ENCODE assay signal across 9 cellular contexts in genomic region chr5:178115136-178115834, GRCh38. TPM values are rescaled to one million over a fixed set of nuclear protein-coding genes. Genes with fewer than 3 reads are reported as not detected.
DNase-seq lines count a peak whose midpoint lies in the region; ATAC-seq lines count a peak whose summit lies in the region.
"Had no signal": no experiment of that assay in that cellular context is flagged by ENCODE, and none has a peak within 500 bp of the region (broad histone marks: within the 10 kb centered on the region; RNA-seq: fewer than 3 reads in every experiment).

No MANE protein-coding gene starts in this region.

- no peaks in the 10 kb centered on the region for H3K9me2 ChIP-seq in Karpas-422 (replicated peaks; ENCODE audit: insufficient read depth, low read length)

- ATAC-seq in GM19455 (IDR thresholded peaks at IDR 0.05; ENCODE audit: unreplicated experiment) (no peak), GM18520 (IDR thresholded peaks at IDR 0.05; ENCODE audit: unreplicated experiment) (no peak)

- H3K9me3 ChIP-seq in Karpas-422 (ENCODE audit: low read length) (no peaks in the 10 kb centered on the region), ectodermal cell (ENCODE audit: control insufficient read depth, low read length) (no peaks in the 10 kb centered on the region), neuron (ENCODE audit: low read length) (no peaks in the 10 kb centered on the region)

- 4 to 7% methylated on average over 13 of the region's 13 CpGs for WGBS in ectodermal cell, 2 experiments

- H4K20me1 ChIP-seq in Karpas-422 (ENCODE audit: insufficient read depth, low read depth, low read length), result no peaks in the 10 kb centered on the region

- H3K4me3 ChIP-seq in GM08714 (ENCODE audit: low read length), result peak overlapping the region; percentile 54; the same call in 1 of the 2 replicates
- H3K4me3 ChIP-seq in Karpas-422 (ENCODE audit: low read length), result no peak overlapping the region
- H3K4me3 ChIP-seq in ectodermal cell (ENCODE audit: insufficient read depth, low read depth, low read length), result peak overlapping the region; percentile 80
- H3K4me3 ChIP-seq in neuron (ENCODE audit: low read length), result peak overlapping the region; percentile 73

- no peaks in the 10 kb centered on the region for H3K79me2 ChIP-seq in Karpas-422 (ENCODE audit: low read length)

- no peak for DNase-seq in Karpas-422
- DNase-seq in SKM-1 (lab: John Stamatoyannopoulos, UW; ENCODE audit: unreplicated experiment), result no peak
- DNase-seq in NCI-H1417 treated with DMSO at 0.1 percent for 48 hours (lab: John Stamatoyannopoulos, UW), result no peak
- DNase-seq: NCI-H2107 had no signal

- H3K36me3 ChIP-seq in Karpas-422 (ENCODE audit: insufficient read depth, low read length) (no peaks in the 10 kb centered on the region), ectodermal cell (ENCODE audit: control insufficient read depth, insufficient read depth, low read length) (no peaks in the 10 kb centered on the region), neuron (ENCODE audit: insufficient read depth, low read length) (no peaks in the 10 kb centered on the region)

- no peaks in the 10 kb centered on the region; the same call in 1 of the 2 replicates for H3K27me3 ChIP-seq in Karpas-422 (ENCODE audit: low read length)
- peaks cover 4% of the 10 kb centered on the region for H3K27me3 ChIP-seq in ectodermal cell (ENCODE audit: control insufficient read depth, insufficient read depth, low read length, poor library complexity, severe bottlenecking)
- H3K27me3 ChIP-seq in neuron (ENCODE audit: insufficient read depth, low read length), result no peaks in the 10 kb centered on the region

- peaks cover 61% of the 10 kb centered on the region for H3K4me1 ChIP-seq in Karpas-422 (ENCODE audit: low read length)
- H3K4me1 ChIP-seq in ectodermal cell (ENCODE audit: control insufficient read depth, insufficient read depth, low read length), result peaks cover 20% of the 10 kb centered on the region
- peaks cover 30% of the 10 kb centered on the region for H3K4me1 ChIP-seq in neuron (ENCODE audit: insufficient read depth, low read length)

- no peak overlapping the region for H3K9ac ChIP-seq in Karpas-422 (ENCODE audit: low read length)

- H2AFZ ChIP-seq in Karpas-422 (ENCODE audit: low read length) (no peak overlapping the region), neuron (ENCODE audit: low read depth, low read length) (no peak overlapping the region)

- no peak overlapping the region for H3K27ac ChIP-seq in Karpas-422 (ENCODE audit: low read length)
- peak overlapping the region; percentile 95 for H3K27ac ChIP-seq in ectodermal cell (ENCODE audit: insufficient read depth, low read depth, low read length, poor library complexity, severe bottlenecking)

- peak overlapping the region; percentile 5 for H3K4me2 ChIP-seq in Karpas-422 (ENCODE audit: low read depth, low read length, poor library complexity, severe bottlenecking)

RNA-seq across cellular contexts. Expression of gene N4BP3, which starts 2.0 kb away (rescaled TPM):
- total RNA-seq in Karpas-422 (2014; rRNA removed; shearing (Covaris generic); ENCODE audit: low replicate concordance), result 1.2 and 4.1 TPM in 2 replicates
- polyA plus RNA-seq in ectodermal cell (2013, experiment 1 of 4), result 10.8 TPM
- 12.9 TPM for polyA plus RNA-seq in ectodermal cell (2013, experiment 2 of 4)
- polyA plus RNA-seq in ectodermal cell (2013, experiment 3 of 4), result 8.9 TPM
- polyA plus RNA-seq in ectodermal cell (2013, experiment 4 of 4), result 10.6 TPM

RNA-seq across cellular contexts. Expression of gene RMND5B, which starts 15.5 kb away (rescaled TPM):
- 42.9 and 59.2 TPM in 2 replicates for total RNA-seq in Karpas-422 (2014; rRNA removed; shearing (Covaris generic); ENCODE audit: low replicate concordance)
- 28.9 TPM for polyA plus RNA-seq in ectodermal cell (2013, experiment 1 of 4)
- polyA plus RNA-seq in ectodermal cell (2013, experiment 2 of 4), result 34.7 TPM
- polyA plus RNA-seq in ectodermal cell (2013, experiment 3 of 4), result 24.0 TPM
- polyA plus RNA-seq in ectodermal cell (2013, experiment 4 of 4), result 25.9 TPM

RNA-seq across cellular contexts. Expression of gene NHP2, which starts 38.4 kb away (rescaled TPM):
- total RNA-seq in Karpas-422 (2014; rRNA removed; shearing (Covaris generic); ENCODE audit: low replicate concordance), result 264 and 330 TPM in 2 replicates
- 189 TPM for polyA plus RNA-seq in ectodermal cell (2013, experiment 1 of 4)
- polyA plus RNA-seq in ectodermal cell (2013, experiment 2 of 4), result 182 TPM
- 163 TPM for polyA plus RNA-seq in ectodermal cell (2013, experiment 3 of 4)
- polyA plus RNA-seq in ectodermal cell (2013, experiment 4 of 4), result 174 TPM
